In the genomic region with DNA sequence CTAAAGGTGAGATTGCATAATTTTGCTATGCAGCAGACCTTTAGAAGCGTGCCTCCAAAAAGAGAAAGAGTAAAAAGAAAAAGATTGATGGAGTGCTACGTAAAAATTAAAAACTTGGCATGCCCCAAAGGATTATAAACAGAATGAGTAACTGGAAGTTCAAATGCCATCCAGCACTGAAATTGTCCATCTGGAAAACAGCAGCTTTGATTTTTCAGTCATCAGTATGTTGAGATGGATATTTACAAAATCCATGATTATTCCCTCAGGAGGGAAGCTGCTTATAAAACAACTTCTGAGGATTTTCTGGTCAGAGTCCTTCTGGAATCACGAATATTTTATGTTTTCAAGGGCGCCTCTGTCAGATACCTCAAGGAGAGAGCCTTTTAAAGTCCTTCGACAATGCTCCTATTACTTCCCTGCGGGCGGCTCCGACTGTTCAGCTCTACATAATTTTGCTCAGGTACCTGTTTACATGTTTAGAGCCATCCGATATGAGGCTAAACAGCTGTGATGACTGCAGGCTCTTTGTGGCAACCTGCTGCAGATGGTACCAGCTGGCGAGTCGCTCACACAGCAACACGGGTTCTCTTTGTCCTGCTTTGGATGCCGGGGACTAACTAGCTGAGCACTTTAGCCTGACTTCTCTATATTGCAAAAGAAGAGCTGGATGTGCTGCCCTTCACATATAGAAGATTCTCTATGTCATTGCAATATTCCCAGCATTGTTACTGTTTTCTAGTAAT, we compare ENCODE assay signal across 18 cellular contexts.
DNase-seq lines count a peak whose midpoint lies in the region; ATAC-seq and TF ChIP-seq lines count a peak whose summit lies in the region.
"Had no signal": no experiment of that assay in that cellular context is flagged by ENCODE, and none has a peak within 500 bp of the region (broad histone marks: within the 10 kb centered on the region; RNA-seq: fewer than 3 reads in every experiment).

No MANE protein-coding gene starts in this region.

- no peaks in the 10 kb centered on the region for H3K36me3 Mint-ChIP-seq in glutamatergic neuron (ENCODE audit: unreplicated experiment)
- H3K36me3 Mint-ChIP-seq: neural progenitor cell had no signal

- no peaks in the 10 kb centered on the region for H3K9me1 ChIP-seq in IMR-90 (ENCODE audit: insufficient read depth, low read length)

- H3K4ac ChIP-seq in IMR-90 (ENCODE audit: low read depth, low read length), result no peak overlapping the region

- 6% methylated on average over 9 of the region's 13 CpGs; no CpG with 5 or more reads in 1 of the 2 experiments for WGBS in IMR-90 (ENCODE audit: extremely low coverage in 2 of 2, insufficient read length in 1 of 2), 2 experiments
- WGBS in suprapubic skin, result 68% methylated on average over 13 of the region's 13 CpGs

- H3K27me3 ChIP-seq in IMR-90 (ENCODE audit: control insufficient read depth, insufficient read depth, low read length), result peaks cover 4% of the 10 kb centered on the region; the same call in 1 of the 2 replicates
- H3K27me3 ChIP-seq in stomach smooth muscle (ENCODE audit: control insufficient read depth in 1 of 2, insufficient read depth in 2 of 2, low read length in 2 of 2), result no peaks in the 10 kb centered on the region
- no peaks in the 10 kb centered on the region for H3K27me3 ChIP-seq in suprapubic skin
- H3K27me3 ChIP-seq: ascending aorta, colonic mucosa, neural progenitor cell, SJSA1 had no signal

- H2BK20ac ChIP-seq in IMR-90 (ENCODE audit: low read depth, low read length), result no peak overlapping the region

- TF ChIP-seq RAD21 in IMR-90 (IDR thresholded peaks at IDR 0.05; ENCODE audit: low read length), result no peak

- H3K9me3 Mint-ChIP-seq in glutamatergic neuron (ENCODE audit: unreplicated experiment), result peaks cover 3% of the 10 kb centered on the region
- H3K9me3 Mint-ChIP-seq: neural progenitor cell; stimulated activated naive CD8-positive, alpha-beta T cell treated with anti-CD3 and anti-CD28 coated beads, Interleukin-15, Interleukin-2, amounts not matched to agents 100 ng/mL and 50 ng/mL, for 24 hours had no signal

- H3K9me3 ChIP-seq in IMR-90 (ENCODE audit: control insufficient read depth, insufficient read depth, low read length) (no peaks in the 10 kb centered on the region), stomach smooth muscle (ENCODE audit: control insufficient read depth in 2 of 2, low read length in 2 of 2) (no peaks in the 10 kb centered on the region), suprapubic skin (no peaks in the 10 kb centered on the region)
- H3K9me3 ChIP-seq: ascending aorta, colonic mucosa, SJSA1 had no signal

- H2BK15ac ChIP-seq in IMR-90 (ENCODE audit: low read depth, low read length), result no peak overlapping the region

- CTCF ChIA-PET in IMR-90 (lab: Yijun Ruan, JAX), result interaction anchor here (1.0 to 1.4 kb wide), 2 partner anchors 188 to 477 kb away, joined by 3 to 4 read pairs; no protein-coding TSS in a partner anchor

- H4K8ac ChIP-seq in IMR-90 (ENCODE audit: low read depth in 2 of 2, low read length in 2 of 2), result no peak overlapping the region

- H3K9ac ChIP-seq in IMR-90 (ENCODE audit: low read depth, low read length) (no peak overlapping the region; the same call in 1 of the 2 replicates), stomach smooth muscle (ENCODE audit: low read length in 2 of 2) (no peak overlapping the region)
- H3K9ac ChIP-seq: neural progenitor cell had no signal

- H2AK5ac ChIP-seq in IMR-90 (ENCODE audit: low read depth, low read length), result no peak overlapping the region

- dilution Hi-C loops in IMR-90 (cut with HindIII; ENCODE audit: low sequenced_read_pairs, unreplicated experiment), result no loop called here

- H2AK9ac ChIP-seq in IMR-90 (replicated peaks; ENCODE audit: low read depth, low read length, poor library complexity), result no peak overlapping the region

- H3K23ac ChIP-seq in IMR-90 (ENCODE audit: low read depth, low read length), result no peak overlapping the region

- H3K27ac ChIP-seq in IMR-90 (ENCODE audit: insufficient read depth, low read length) (peak overlapping the region; percentile 89; the same call in 1 of the 2 replicates), stomach smooth muscle (ENCODE audit: low read length) (peak overlapping the region; percentile 32), suprapubic skin (no peak overlapping the region)
- H3K27ac ChIP-seq: colonic mucosa, neural progenitor cell, SJSA1 had no signal

- peak overlapping the region; percentile 44; the same call in 1 of the 2 replicates for H3K4me2 ChIP-seq in IMR-90 (ENCODE audit: low read depth, low read length)
- H3K4me2 ChIP-seq: neural progenitor cell had no signal

- POLR2A ChIA-PET in IMR-90 (lab: Charles Lee; ENCODE audit: unreplicated experiment), result no interaction called here

- H3K27me3 Mint-ChIP-seq in glutamatergic neuron (ENCODE audit: unreplicated experiment), result no peaks in the 10 kb centered on the region
- H3K27me3 Mint-ChIP-seq: stimulated activated naive CD8-positive, alpha-beta T cell treated with anti-CD3 and anti-CD28 coated beads, Interleukin-15, Interleukin-2, amounts not matched to agents 100 ng/mL and 50 ng/mL, for 24 hours had no signal

- H3K14ac ChIP-seq in IMR-90 (replicated peaks; ENCODE audit: low read depth, low read length), result no peak overlapping the region

- in situ Hi-C loops in IMR-90 (cut with MboI; ENCODE audit: low sequenced_read_pairs), result loop anchor here (10.0 to 25.0 kb wide), 2 partner anchors 313 to 379 kb away; a partner anchor contains a TSS

- H4K5ac ChIP-seq in IMR-90 (ENCODE audit: low read depth, low read length), result no peak overlapping the region; the same call in 1 of the 2 replicates

- H3K4me1 ChIP-seq in IMR-90 (ENCODE audit: control insufficient read depth, insufficient read depth, low read length) (peaks cover 2% of the 10 kb centered on the region; the same call in 1 of the 2 replicates), stomach smooth muscle (ENCODE audit: control insufficient read depth, insufficient read depth, low read length) (peaks cover 7% of the 10 kb centered on the region), suprapubic skin (peaks cover 12% of the 10 kb centered on the region)
- H3K4me1 ChIP-seq: Caco-2, colonic mucosa, neural progenitor cell, SJSA1 had no signal

- H3K79me1 ChIP-seq in IMR-90 (ENCODE audit: low read depth in 1 of 2, low read length in 2 of 2), result no peaks in the 10 kb centered on the region

- H3K56ac ChIP-seq in IMR-90 (ENCODE audit: extremely low read depth, insufficient read depth, low read length), result no peak overlapping the region

- intact Hi-C loops in IMR-90 (cut with micrococcal nuclease), result no loop called here

- no peaks in the 10 kb centered on the region for H4K20me1 ChIP-seq in IMR-90 (ENCODE audit: insufficient read depth, low read length)

- H2AFZ ChIP-seq in IMR-90 (replicated peaks; ENCODE audit: low read length, poor library complexity), result no peak overlapping the region
- H2AFZ ChIP-seq: neural progenitor cell had no signal

- DNase-seq in IMR-90 (no peak), NCI-H510A treated with DMSO at 0.1 percent for 48 hours (lab: John Stamatoyannopoulos, UW) (peak; percentile 53), glutamatergic neuron (peak; percentile 48), suprapubic skin (ENCODE audit: low spot score in 2 of 2) (no peak), NK-92 (lab: John Stamatoyannopoulos, UW; ENCODE audit: unreplicated experiment) (no peak)
- DNase-seq: activated CD4-positive, alpha-beta T cell treated with anti-CD3 and anti-CD28 coated beads for 1 hour; Caco-2; colonic mucosa; Kasumi-1; PC-3; T1000 had no signal

- H3K27ac Mint-ChIP-seq in glutamatergic neuron (ENCODE audit: unreplicated experiment), result peak overlapping the region; percentile 65
- H3K27ac Mint-ChIP-seq: neural progenitor cell; stimulated activated naive CD8-positive, alpha-beta T cell treated with anti-CD3 and anti-CD28 coated beads, Interleukin-15, Interleukin-2, amounts not matched to agents 100 ng/mL and 50 ng/mL, for 24 hours had no signal

- H4K91ac ChIP-seq in IMR-90 (ENCODE audit: insufficient read depth, low read depth, low read length), result no peak overlapping the region

- H3K4me3 ChIP-seq in IMR-90 (ENCODE audit: insufficient read depth, low read depth, low read length), result no peak overlapping the region
- H3K4me3 ChIP-seq in stomach smooth muscle (ENCODE audit: low read length in 2 of 2), result peak overlapping the region in 1 of 2 donors; percentile 24
- H3K4me3 ChIP-seq in suprapubic skin, result no peak overlapping the region
- H3K4me3 ChIP-seq: ascending aorta, colonic mucosa, GM12878, neural progenitor cell, SJSA1 had no signal

- no peak overlapping the region for H2BK5ac ChIP-seq in IMR-90 (ENCODE audit: low read depth, low read length, poor library complexity, severe bottlenecking)

- H3K36me3 ChIP-seq in IMR-90 (ENCODE audit: control insufficient read depth, insufficient read depth, low read length), result no peaks in the 10 kb centered on the region
- no peaks in the 10 kb centered on the region for H3K36me3 ChIP-seq in stomach smooth muscle (ENCODE audit: control insufficient read depth in 2 of 2, insufficient read depth in 2 of 2, low read length in 2 of 2)
- no peaks in the 10 kb centered on the region for H3K36me3 ChIP-seq in suprapubic skin
- H3K36me3 ChIP-seq: colonic mucosa, neural progenitor cell, SJSA1 had no signal

- H2BK120ac ChIP-seq in IMR-90 (ENCODE audit: low read depth, low read length), result no peak overlapping the region

- TF ChIP-seq POLR2A in IMR-90 (IDR thresholded peaks at IDR 0.05; ENCODE audit: low read depth, low read length), result no peak
- no peak for TF ChIP-seq POLR2A in suprapubic skin (IDR thresholded peaks at IDR 0.05)

- no peak overlapping the region; the same call in 1 of the 2 replicates for H3K18ac ChIP-seq in IMR-90 (ENCODE audit: low read depth, low read length)

- no TSS peak for BruUV-seq in IMR-90 (replicated peaks; lab: Mats Ljungman, UMichigan)

- no peak overlapping the region for H3K4me3 Mint-ChIP-seq in glutamatergic neuron (ENCODE audit: unreplicated experiment)
- H3K4me3 Mint-ChIP-seq: neural progenitor cell; stimulated activated naive CD8-positive, alpha-beta T cell treated with anti-CD3 and anti-CD28 coated beads, Interleukin-15, Interleukin-2, amounts not matched to agents 100 ng/mL and 50 ng/mL, for 24 hours had no signal

- no peak for ATAC-seq in IMR-90 (ENCODE audit: low read depth)
- no peak for ATAC-seq in GM21423 (IDR thresholded peaks at IDR 0.05; ENCODE audit: unreplicated experiment)
- ATAC-seq: GM12878, PC-3 had no signal

- peaks cover 17% of the 10 kb centered on the region for H3K4me1 Mint-ChIP-seq in glutamatergic neuron (ENCODE audit: low read depth, unreplicated experiment)
- H3K4me1 Mint-ChIP-seq: neural progenitor cell had no signal

- no peak for TF ChIP-seq EP300 in suprapubic skin (IDR thresholded peaks at IDR 0.05)

- TF ChIP-seq CTCF in IMR-90 (conservative IDR thresholded peaks at IDR 0.05; ENCODE audit: low read depth, low read length) (no peak), glutamatergic neuron (IDR thresholded peaks at IDR 0.05; ENCODE audit: partially characterized antibody, unreplicated experiment) (no peak), suprapubic skin (IDR thresholded peaks at IDR 0.05) (no peak)

TF ChIP-seq in IMR-90, 13 proteins besides CTCF, POLR2A, EP300 and RAD21 (continues in another document):
- TF ChIP-seq BHLHE40 (IDR thresholded peaks at IDR 0.05; ENCODE audit: low read depth, low read length) (no peak), FOS (IDR thresholded peaks at IDR 0.05; ENCODE audit: low read depth, low read length) (no peak), MAZ (IDR thresholded peaks at IDR 0.05; ENCODE audit: borderline replicate concordance, low read depth, low read length) (no peak), RFX5 (IDR thresholded peaks at IDR 0.05; ENCODE audit: low read depth, low read length) (no peak)

Comparison
In these comparisons a context has a peak if more than half of its experiments do, and no peak if none do; other contexts are left out.
1. DNase-seq: peak in NCI-H510A treated with DMSO at 0.1 percent for 48 hours (single experiment) and glutamatergic neuron (single experiment); none in IMR-90 (single experiment), suprapubic skin (0 of 2) and NK-92 (single experiment).